In the genomic region with DNA sequence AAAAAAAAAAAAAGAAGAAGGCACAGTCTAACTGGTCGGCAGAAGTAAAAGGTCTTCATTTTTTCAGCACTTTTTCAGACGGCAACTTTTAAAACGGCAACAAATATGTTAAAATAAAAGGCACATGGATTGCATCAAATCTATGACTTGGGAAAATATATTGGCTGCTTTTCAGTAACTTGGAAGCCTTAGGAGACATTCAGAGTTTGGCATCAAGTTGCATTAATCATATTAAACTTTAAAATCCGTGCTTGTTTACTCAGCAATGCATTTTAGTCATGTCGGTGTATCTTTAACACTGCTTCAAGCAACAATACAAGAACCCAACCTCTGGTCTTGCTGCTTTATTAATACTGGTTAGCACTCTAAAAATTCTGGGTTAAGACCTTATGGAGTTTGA, we compare ENCODE assay signal across 25 cellular contexts.
DNase-seq lines count a peak whose midpoint lies in the region; ATAC-seq, FAIRE-seq and TF ChIP-seq lines count a peak whose summit lies in the region.
"Had no signal": no experiment of that assay in that cellular context is flagged by ENCODE, and none has a peak within 500 bp of the region (broad histone marks: within the 10 kb centered on the region; RNA-seq: fewer than 3 reads in every experiment).

No MANE protein-coding gene starts in this region.

- H3K4me3 Mint-ChIP-seq in HFFc6 = no peak overlapping the region
- no peak overlapping the region for H3K4me3 Mint-ChIP-seq in activated T-cell treated with anti-CD3 and anti-CD28 coated beads, Interleukin-2, amount 50 U/mL, for 4 hours
- H3K4me3 Mint-ChIP-seq: CD8-positive, alpha-beta T cell; H9; IgD-negative memory B cell had no signal

- no peaks in the 10 kb centered on the region; the same call in 1 of the 2 replicates for H3K4me1 Mint-ChIP-seq in HFFc6 (ENCODE audit: low read depth)
- H3K4me1 Mint-ChIP-seq in activated T-cell treated with anti-CD3 and anti-CD28 coated beads, Interleukin-2, amount 50 U/mL, for 4 hours (ENCODE audit: low read depth) = no peaks in the 10 kb centered on the region
- H3K4me1 Mint-ChIP-seq: H9 had no signal

- no peaks in the 10 kb centered on the region for H3K27me3 Mint-ChIP-seq in HFFc6 (ENCODE audit: insufficient read depth)
- H3K27me3 Mint-ChIP-seq in activated T-cell treated with anti-CD3 and anti-CD28 coated beads, Interleukin-2, amount 50 U/mL, for 4 hours (ENCODE audit: low read depth) = peaks cover 7% of the 10 kb centered on the region
- H3K27me3 Mint-ChIP-seq: IgD-negative memory B cell had no signal

- peak; percentile 24 for FAIRE-seq in islet of Langerhans (lab: Jason Lieb, UNC)
- FAIRE-seq: TTC549 had no signal

- H3K4me1 ChIP-seq in subcutaneous abdominal adipose tissue (ENCODE audit: control insufficient read depth in 5 of 5, insufficient read depth in 5 of 5, low read length in 5 of 5) (peaks cover 0 to 29% (median 17%) of the 10 kb centered on the region in 5 donors), foreskin keratinocyte (peaks cover 4% of the 10 kb centered on the region)
- H3K4me1 ChIP-seq: testis had no signal

- TF ChIP-seq CTCF in HFFc6 (IDR thresholded peaks at IDR 0.05) (no peak), coronary artery (IDR thresholded peaks at IDR 0.05) (no peak), foreskin keratinocyte (conservative IDR thresholded peaks at IDR 0.05) (no peak)

- peaks cover 14% of the 10 kb centered on the region for H3K9me3 Mint-ChIP-seq in HFFc6
- no peaks in the 10 kb centered on the region for H3K9me3 Mint-ChIP-seq in activated T-cell treated with anti-CD3 and anti-CD28 coated beads, Interleukin-2, amount 50 U/mL, for 4 hours
- H3K9me3 Mint-ChIP-seq: CD8-positive, alpha-beta T cell; H9; IgD-negative memory B cell had no signal

- H3K9ac ChIP-seq in subcutaneous abdominal adipose tissue (ENCODE audit: low read length in 5 of 5) = no peak overlapping the region

- H3K27ac Mint-ChIP-seq in HFFc6 = no peak overlapping the region
- H3K27ac Mint-ChIP-seq: CD8-positive, alpha-beta T cell; H9; IgD-negative memory B cell had no signal

- in situ Hi-C loops in KBM-7 (cut with MboI; ENCODE audit: low pct_unique_long_range_greater_than_20kb, low sequenced_read_pairs) = no loop called here

- H3K27me3 ChIP-seq in subcutaneous abdominal adipose tissue (ENCODE audit: control insufficient read depth in 5 of 5, insufficient read depth in 4 of 5, low read length in 5 of 5) (no peaks in the 10 kb centered on the region), foreskin keratinocyte (no peaks in the 10 kb centered on the region)
- H3K27me3 ChIP-seq: MG63, testis had no signal

- ATAC-seq in foreskin keratinocyte = no peak
- no peak for ATAC-seq in activated T-cell treated with anti-CD3 and anti-CD28 coated beads, Interleukin-2, amount 50 U/mL, for 4 hours
- ATAC-seq: CD8-positive, alpha-beta T cell had no signal

- no peaks in the 10 kb centered on the region for H3K36me3 Mint-ChIP-seq in HFFc6 (ENCODE audit: low read depth)
- no peaks in the 10 kb centered on the region for H3K36me3 Mint-ChIP-seq in activated T-cell treated with anti-CD3 and anti-CD28 coated beads, Interleukin-2, amount 50 U/mL, for 4 hours (ENCODE audit: insufficient read depth)
- H3K36me3 Mint-ChIP-seq: CD8-positive, alpha-beta T cell; IgD-negative memory B cell had no signal

- peak overlapping the region; percentile 65 to 69 for H3K27ac ChIP-seq in coronary artery
- H3K27ac ChIP-seq in subcutaneous abdominal adipose tissue (ENCODE audit: low read depth, low read length) = peak overlapping the region; percentile 55
- no peak overlapping the region for H3K27ac ChIP-seq in foreskin keratinocyte
- H3K27ac ChIP-seq: testis had no signal

- H3K4me3 ChIP-seq in coronary artery = no peak overlapping the region
- H3K4me3 ChIP-seq in subcutaneous abdominal adipose tissue (ENCODE audit: low read depth in 1 of 5, low read length in 5 of 5) = no peak overlapping the region
- H3K4me3 ChIP-seq: MG63, testis had no signal

- no peaks in the 10 kb centered on the region for H3K9me3 ChIP-seq in subcutaneous abdominal adipose tissue (ENCODE audit: control insufficient read depth in 5 of 5, low read length in 5 of 5)
- H3K9me3 ChIP-seq: MG63, testis had no signal

- DNase-seq in HFFc6 (peak; percentile 2), coronary artery (ENCODE audit: low spot score) (no peak), foreskin keratinocyte (no peak), NCI-H446 treated with DMSO at 0.1 percent for 48 hours (lab: John Stamatoyannopoulos, UW) (no peak), KBM-7 (no peak)
- DNase-seq in activated T-cell treated with anti-CD3 and anti-CD28 coated beads, Interleukin-2, amount 50 U/mL, for 4 hours = no peak
- DNase-seq: activated naive CD4-positive, alpha-beta T cell treated with Interleukin-2 at 50 U/mL for 16 hours; activated T-cell treated with anti-CD3 and anti-CD28 coated beads, Interleukin-2, amount 50 U/mL, for 48 hours; AML-193; CD8-positive, alpha-beta T cell; central memory CD4-positive, alpha-beta T cell; DMS53; GF-D8; H9; kidney glomerular epithelial cell; MG63; NCI-H146; NCI-H526 treated with DMSO at 0.1 percent for 48 hours; nucleus accumbens; right cardiac atrium; testis had no signal

- H3K36me3 ChIP-seq in subcutaneous abdominal adipose tissue (ENCODE audit: control insufficient read depth in 5 of 5, insufficient read depth in 5 of 5, low read length in 5 of 5) = no peaks in the 10 kb centered on the region
- H3K36me3 ChIP-seq: MG63 had no signal
